ENCODE assay signal across 2 cellular contexts in the genomic region with DNA sequence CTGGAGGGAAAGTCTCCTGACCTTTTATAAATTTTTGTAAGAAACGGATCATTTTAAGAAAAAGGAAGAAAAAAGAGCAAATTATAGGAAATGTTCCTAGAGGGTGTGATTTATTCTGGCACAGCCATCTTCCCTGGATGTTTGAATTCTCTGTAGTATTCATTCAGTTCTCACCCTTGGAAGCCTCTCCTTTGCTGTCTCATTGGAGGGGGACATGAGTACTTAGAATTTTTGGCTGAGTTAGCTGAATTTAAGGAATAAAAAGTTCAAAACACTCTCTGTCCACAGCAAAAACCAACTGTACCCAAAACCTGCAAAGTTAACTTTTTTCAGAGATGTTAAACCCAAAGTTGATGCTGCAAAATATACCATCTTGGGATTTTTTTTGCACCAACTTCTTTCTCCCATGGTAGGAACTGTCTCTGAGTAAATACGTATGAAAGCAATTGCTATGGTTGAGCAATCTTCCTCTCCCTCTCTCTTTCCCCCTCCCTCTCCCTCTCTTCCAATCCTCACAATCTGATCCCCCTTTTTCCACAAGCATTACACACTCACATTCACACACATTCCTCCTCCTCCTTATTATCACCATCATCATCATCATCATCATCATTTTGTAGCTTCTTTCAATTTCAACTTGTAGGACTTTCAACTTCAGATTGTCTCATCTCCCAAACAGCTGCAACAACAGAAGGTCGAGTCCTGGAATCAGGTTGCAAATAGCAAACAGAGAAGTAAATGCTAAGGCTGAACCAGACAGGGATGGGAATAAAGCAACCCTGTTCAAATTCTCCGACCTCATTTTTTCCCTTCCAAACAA.
TF ChIP-seq lines count a peak whose summit lies in the region.

No MANE protein-coding gene starts in this region.

TF ChIP-seq in IMR-90, 13 proteins besides CTCF, POLR2A, EP300 and RAD21:
- TF ChIP-seq NFE2L2 (IDR thresholded peaks at IDR 0.05; ENCODE audit: low read depth, low read length) (no peak), CEBPB (IDR thresholded peaks at IDR 0.05; ENCODE audit: low read depth, low read length) (0 out of 2 replicates have a peak, but pooled peaks have one; percentile 9)

TF ChIP-seq in K562, 482 proteins besides CTCF, POLR2A, EP300 and RAD21:
- TF ChIP-seq, protein P1, sequence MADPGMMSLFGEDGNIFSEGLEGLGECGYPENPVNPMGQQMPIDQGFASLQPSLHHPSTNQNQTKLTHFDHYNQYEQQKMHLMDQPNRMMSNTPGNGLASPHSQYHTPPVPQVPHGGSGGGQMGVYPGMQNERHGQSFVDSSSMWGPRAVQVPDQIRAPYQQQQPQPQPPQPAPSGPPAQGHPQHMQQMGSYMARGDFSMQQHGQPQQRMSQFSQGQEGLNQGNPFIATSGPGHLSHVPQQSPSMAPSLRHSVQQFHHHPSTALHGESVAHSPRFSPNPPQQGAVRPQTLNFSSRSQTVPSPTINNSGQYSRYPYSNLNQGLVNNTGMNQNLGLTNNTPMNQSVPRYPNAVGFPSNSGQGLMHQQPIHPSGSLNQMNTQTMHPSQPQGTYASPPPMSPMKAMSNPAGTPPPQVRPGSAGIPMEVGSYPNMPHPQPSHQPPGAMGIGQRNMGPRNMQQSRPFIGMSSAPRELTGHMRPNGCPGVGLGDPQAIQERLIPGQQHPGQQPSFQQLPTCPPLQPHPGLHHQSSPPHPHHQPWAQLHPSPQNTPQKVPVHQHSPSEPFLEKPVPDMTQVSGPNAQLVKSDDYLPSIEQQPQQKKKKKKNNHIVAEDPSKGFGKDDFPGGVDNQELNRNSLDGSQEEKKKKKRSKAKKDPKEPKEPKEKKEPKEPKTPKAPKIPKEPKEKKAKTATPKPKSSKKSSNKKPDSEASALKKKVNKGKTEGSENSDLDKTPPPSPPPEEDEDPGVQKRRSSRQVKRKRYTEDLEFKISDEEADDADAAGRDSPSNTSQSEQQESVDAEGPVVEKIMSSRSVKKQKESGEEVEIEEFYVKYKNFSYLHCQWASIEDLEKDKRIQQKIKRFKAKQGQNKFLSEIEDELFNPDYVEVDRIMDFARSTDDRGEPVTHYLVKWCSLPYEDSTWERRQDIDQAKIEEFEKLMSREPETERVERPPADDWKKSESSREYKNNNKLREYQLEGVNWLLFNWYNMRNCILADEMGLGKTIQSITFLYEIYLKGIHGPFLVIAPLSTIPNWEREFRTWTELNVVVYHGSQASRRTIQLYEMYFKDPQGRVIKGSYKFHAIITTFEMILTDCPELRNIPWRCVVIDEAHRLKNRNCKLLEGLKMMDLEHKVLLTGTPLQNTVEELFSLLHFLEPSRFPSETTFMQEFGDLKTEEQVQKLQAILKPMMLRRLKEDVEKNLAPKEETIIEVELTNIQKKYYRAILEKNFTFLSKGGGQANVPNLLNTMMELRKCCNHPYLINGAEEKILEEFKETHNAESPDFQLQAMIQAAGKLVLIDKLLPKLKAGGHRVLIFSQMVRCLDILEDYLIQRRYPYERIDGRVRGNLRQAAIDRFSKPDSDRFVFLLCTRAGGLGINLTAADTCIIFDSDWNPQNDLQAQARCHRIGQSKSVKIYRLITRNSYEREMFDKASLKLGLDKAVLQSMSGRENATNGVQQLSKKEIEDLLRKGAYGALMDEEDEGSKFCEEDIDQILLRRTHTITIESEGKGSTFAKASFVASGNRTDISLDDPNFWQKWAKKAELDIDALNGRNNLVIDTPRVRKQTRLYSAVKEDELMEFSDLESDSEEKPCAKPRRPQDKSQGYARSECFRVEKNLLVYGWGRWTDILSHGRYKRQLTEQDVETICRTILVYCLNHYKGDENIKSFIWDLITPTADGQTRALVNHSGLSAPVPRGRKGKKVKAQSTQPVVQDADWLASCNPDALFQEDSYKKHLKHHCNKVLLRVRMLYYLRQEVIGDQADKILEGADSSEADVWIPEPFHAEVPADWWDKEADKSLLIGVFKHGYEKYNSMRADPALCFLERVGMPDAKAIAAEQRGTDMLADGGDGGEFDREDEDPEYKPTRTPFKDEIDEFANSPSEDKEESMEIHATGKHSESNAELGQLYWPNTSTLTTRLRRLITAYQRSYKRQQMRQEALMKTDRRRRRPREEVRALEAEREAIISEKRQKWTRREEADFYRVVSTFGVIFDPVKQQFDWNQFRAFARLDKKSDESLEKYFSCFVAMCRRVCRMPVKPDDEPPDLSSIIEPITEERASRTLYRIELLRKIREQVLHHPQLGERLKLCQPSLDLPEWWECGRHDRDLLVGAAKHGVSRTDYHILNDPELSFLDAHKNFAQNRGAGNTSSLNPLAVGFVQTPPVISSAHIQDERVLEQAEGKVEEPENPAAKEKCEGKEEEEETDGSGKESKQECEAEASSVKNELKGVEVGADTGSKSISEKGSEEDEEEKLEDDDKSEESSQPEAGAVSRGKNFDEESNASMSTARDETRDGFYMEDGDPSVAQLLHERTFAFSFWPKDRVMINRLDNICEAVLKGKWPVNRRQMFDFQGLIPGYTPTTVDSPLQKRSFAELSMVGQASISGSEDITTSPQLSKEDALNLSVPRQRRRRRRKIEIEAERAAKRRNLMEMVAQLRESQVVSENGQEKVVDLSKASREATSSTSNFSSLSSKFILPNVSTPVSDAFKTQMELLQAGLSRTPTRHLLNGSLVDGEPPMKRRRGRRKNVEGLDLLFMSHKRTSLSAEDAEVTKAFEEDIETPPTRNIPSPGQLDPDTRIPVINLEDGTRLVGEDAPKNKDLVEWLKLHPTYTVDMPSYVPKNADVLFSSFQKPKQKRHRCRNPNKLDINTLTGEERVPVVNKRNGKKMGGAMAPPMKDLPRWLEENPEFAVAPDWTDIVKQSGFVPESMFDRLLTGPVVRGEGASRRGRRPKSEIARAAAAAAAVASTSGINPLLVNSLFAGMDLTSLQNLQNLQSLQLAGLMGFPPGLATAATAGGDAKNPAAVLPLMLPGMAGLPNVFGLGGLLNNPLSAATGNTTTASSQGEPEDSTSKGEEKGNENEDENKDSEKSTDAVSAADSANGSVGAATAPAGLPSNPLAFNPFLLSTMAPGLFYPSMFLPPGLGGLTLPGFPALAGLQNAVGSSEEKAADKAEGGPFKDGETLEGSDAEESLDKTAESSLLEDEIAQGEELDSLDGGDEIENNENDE (IDR thresholded peaks at IDR 0.05; ENCODE audit: low read depth, low read length): no peak
- TF ChIP-seq, protein P2, sequence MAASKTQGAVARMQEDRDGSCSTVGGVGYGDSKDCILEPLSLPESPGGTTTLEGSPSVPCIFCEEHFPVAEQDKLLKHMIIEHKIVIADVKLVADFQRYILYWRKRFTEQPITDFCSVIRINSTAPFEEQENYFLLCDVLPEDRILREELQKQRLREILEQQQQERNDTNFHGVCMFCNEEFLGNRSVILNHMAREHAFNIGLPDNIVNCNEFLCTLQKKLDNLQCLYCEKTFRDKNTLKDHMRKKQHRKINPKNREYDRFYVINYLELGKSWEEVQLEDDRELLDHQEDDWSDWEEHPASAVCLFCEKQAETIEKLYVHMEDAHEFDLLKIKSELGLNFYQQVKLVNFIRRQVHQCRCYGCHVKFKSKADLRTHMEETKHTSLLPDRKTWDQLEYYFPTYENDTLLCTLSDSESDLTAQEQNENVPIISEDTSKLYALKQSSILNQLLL (CRISPR knock-in tag; IDR thresholded peaks at IDR 0.05; ENCODE audit: borderline replicate concordance): no peak
- TF ChIP-seq SIN3B (IDR thresholded peaks at IDR 0.05; ENCODE audit: low read depth): no peak
- TF ChIP-seq, protein P3, sequence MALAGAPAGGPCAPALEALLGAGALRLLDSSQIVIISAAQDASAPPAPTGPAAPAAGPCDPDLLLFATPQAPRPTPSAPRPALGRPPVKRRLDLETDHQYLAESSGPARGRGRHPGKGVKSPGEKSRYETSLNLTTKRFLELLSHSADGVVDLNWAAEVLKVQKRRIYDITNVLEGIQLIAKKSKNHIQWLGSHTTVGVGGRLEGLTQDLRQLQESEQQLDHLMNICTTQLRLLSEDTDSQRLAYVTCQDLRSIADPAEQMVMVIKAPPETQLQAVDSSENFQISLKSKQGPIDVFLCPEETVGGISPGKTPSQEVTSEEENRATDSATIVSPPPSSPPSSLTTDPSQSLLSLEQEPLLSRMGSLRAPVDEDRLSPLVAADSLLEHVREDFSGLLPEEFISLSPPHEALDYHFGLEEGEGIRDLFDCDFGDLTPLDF (CRISPR knock-in tag; IDR thresholded peaks at IDR 0.05): no peak
- TF ChIP-seq GATAD2B (IDR thresholded peaks at IDR 0.05; ENCODE audit: borderline replicate concordance): no peak
- peak; percentile 12; the same call in 1 of the 2 replicates for TF ChIP-seq ZNF316 (IDR thresholded peaks at IDR 0.05)
- peak; percentile 14; the same call in 1 of the 2 replicates for TF ChIP-seq C11orf30 (IDR thresholded peaks at IDR 0.05; ENCODE audit: low read depth)
